Comparison of ENCODE assay signal across 21 cellular contexts in genomic region chr17:31050948-31051347, GRCh38.
"Had no signal": no experiment of that assay in that cellular context is flagged by ENCODE, and none has a peak within 500 bp of the region (broad histone marks: within the 10 kb centered on the region; RNA-seq: fewer than 3 reads in every experiment).

No MANE protein-coding gene starts in this region.

- H3K4me1 ChIP-seq: right lobe of liver had no signal

- H3K27ac ChIP-seq: right lobe of liver had no signal

- H3K27me3 ChIP-seq: right lobe of liver, tibial artery had no signal

- H3K27ac Mint-ChIP-seq: activated CD4-positive, alpha-beta memory T cell treated with anti-CD3 and anti-CD28 coated beads for 36 hours; activated naive CD4-positive, alpha-beta T cell treated with anti-CD3 and anti-CD28 coated beads, Interleukin-2, amount 10 ng/mL, durations not matched to agents 7 days and 5 days; memory B cell; nephron; stimulated activated naive CD8-positive, alpha-beta T cell treated with anti-CD3 and anti-CD28 coated beads, Interleukin-15, amount 100 ng/mL, for 72 hours; T-helper 1 cell treated with Interleukin-12 subunit alpha and Interleukin-12 subunit beta and Interleukin-4 antibody, amounts not matched to agents 30 μg/mL and 1 μg/mL, for 36 hours had no signal

- H3K4me3 Mint-ChIP-seq: activated CD4-positive, alpha-beta memory T cell treated with anti-CD3 and anti-CD28 coated beads for 36 hours; activated naive CD4-positive, alpha-beta T cell treated with anti-CD3 and anti-CD28 coated beads, Interleukin-2, amount 10 ng/mL, durations not matched to agents 7 days and 5 days; memory B cell; nephron; stimulated activated naive CD8-positive, alpha-beta T cell treated with anti-CD3 and anti-CD28 coated beads, Interleukin-15, amount 100 ng/mL, for 72 hours; T-helper 1 cell treated with Interleukin-12 subunit alpha and Interleukin-12 subunit beta and Interleukin-4 antibody, amounts not matched to agents 30 μg/mL and 1 μg/mL, for 36 hours had no signal

- H3K27me3 Mint-ChIP-seq: activated CD4-positive, alpha-beta memory T cell treated with anti-CD3 and anti-CD28 coated beads for 36 hours; memory B cell; stimulated activated naive CD8-positive, alpha-beta T cell treated with anti-CD3 and anti-CD28 coated beads, Interleukin-15, amount 100 ng/mL, for 72 hours had no signal

- H3K36me3 Mint-ChIP-seq: activated CD4-positive, alpha-beta memory T cell treated with anti-CD3 and anti-CD28 coated beads for 36 hours; activated naive CD4-positive, alpha-beta T cell treated with anti-CD3 and anti-CD28 coated beads, Interleukin-2, amount 10 ng/mL, durations not matched to agents 7 days and 5 days had no signal

- ATAC-seq: esophagus mucosa; right lobe of liver; stimulated activated naive CD8-positive, alpha-beta T cell treated with anti-CD3 and anti-CD28 coated beads, Interleukin-15, amount 100 ng/mL, for 72 hours had no signal

- H3K9me3 Mint-ChIP-seq: activated CD4-positive, alpha-beta memory T cell treated with anti-CD3 and anti-CD28 coated beads for 36 hours; activated naive CD4-positive, alpha-beta T cell treated with anti-CD3 and anti-CD28 coated beads, Interleukin-2, amount 10 ng/mL, durations not matched to agents 7 days and 5 days; memory B cell had no signal

- H3K9me3 ChIP-seq: right lobe of liver, tibial artery had no signal

- H3K4me1 Mint-ChIP-seq: nephron had no signal

- DNase-seq: activated CD4-positive, alpha-beta memory T cell treated with anti-CD3 and anti-CD28 coated beads for 36 hours; activated CD4-positive, alpha-beta T cell treated with anti-CD3 and anti-CD28 coated beads for 48 hours; activated CD4-positive, CD25-positive, alpha-beta regulatory T cell; activated effector memory CD4-positive, alpha-beta T cell treated with anti-CD3 and anti-CD28 coated beads, Interleukin-2, amount 50 U/mL, for 16 hours; activated naive CD4-positive, alpha-beta T cell treated with anti-CD3 and anti-CD28 coated beads, Interleukin-2, amount 10 ng/mL, durations not matched to agents 7 days and 5 days; amygdala; cerebellar nuclear complex; cortex of kidney; effector CD4-positive, alpha-beta T cell; glutamatergic neuron; hippocampal formation; right lobe of liver; stimulated activated CD4-positive, alpha-beta T cell treated with anti-CD3 and anti-CD28 coated beads, Interleukin-1b, Interleukin-23, amount 100 ng/mL, for 48 hours; stimulated activated naive CD8-positive, alpha-beta T cell treated with anti-CD3 and anti-CD28 coated beads, Interleukin-15, amount 100 ng/mL, for 72 hours; T1000; tibial artery had no signal

- H3K36me3 ChIP-seq: right lobe of liver had no signal

- H3K4me3 ChIP-seq: right lobe of liver, skin epidermis, tibial artery had no signal
